1 cellular context compared by ENCODE assay signal in genomic region chr1:227915564-227916553, GRCh38.
TF ChIP-seq lines count a peak whose summit lies in the region.

No MANE protein-coding gene starts in this region.

TF ChIP-seq in HEK293, 187 proteins besides CTCF, POLR2A, EP300 and RAD21 (continued from another document and continues in another):
- TF ChIP-seq ZNF140 (tag by site-specific recombination; IDR thresholded peaks at IDR 0.05) (no peak), ZBTB21 (tag by site-specific recombination; IDR thresholded peaks at IDR 0.05) (peak; percentile 43; the same call in 1 of the 2 replicates), ZNF747 (tag by site-specific recombination; IDR thresholded peaks at IDR 0.05) (no peak), ZNF114 (tag by site-specific recombination; IDR thresholded peaks at IDR 0.05) (no peak), PRDM10 (tag by site-specific recombination; IDR thresholded peaks at IDR 0.05) (peak; percentile 72), ZNF549 (tag by site-specific recombination; IDR thresholded peaks at IDR 0.05) (no peak), ZNF350 (tag by site-specific recombination; IDR thresholded peaks at IDR 0.05) (no peak), ZNF433 (tag by site-specific recombination; IDR thresholded peaks at IDR 0.05; ENCODE audit: low read depth) (no peak), ZIC2 (tag by site-specific recombination; IDR thresholded peaks at IDR 0.05) (peak; percentile 95), ZNF311 (tag by site-specific recombination; IDR thresholded peaks at IDR 0.05; ENCODE audit: borderline replicate concordance) (no peak), ELK4 (IDR thresholded peaks at IDR 0.05; ENCODE audit: borderline replicate concordance, low read depth, low read length) (no peak), ZNF792 (tag by site-specific recombination; IDR thresholded peaks at IDR 0.05) (no peak), ZNF529 (tag by site-specific recombination; IDR thresholded peaks at IDR 0.05; ENCODE audit: insufficient replicate concordance) (no peak), REPIN1 (tag by site-specific recombination; IDR thresholded peaks at IDR 0.05; ENCODE audit: low read depth) (0 out of 2 replicates have a peak, but pooled peaks have one; percentile 42), ZNF132 (tag by site-specific recombination; IDR thresholded peaks at IDR 0.05; ENCODE audit: borderline replicate concordance) (no peak), ZNF16 (tag by site-specific recombination; IDR thresholded peaks at IDR 0.05; ENCODE audit: low read depth) (no peak), ZBTB20 (tag by site-specific recombination; IDR thresholded peaks at IDR 0.05) (peak; percentile 75), ZFP69B (tag by site-specific recombination; IDR thresholded peaks at IDR 0.05) (peak; percentile 99), ZNF366 (tag by site-specific recombination; conservative IDR thresholded peaks at IDR 0.05) (peak; percentile 90), ZNF776 (tag by site-specific recombination; IDR thresholded peaks at IDR 0.05; ENCODE audit: borderline replicate concordance) (no peak), ZNF843 (tag by site-specific recombination; IDR thresholded peaks at IDR 0.05) (no peak), YY1 (tag by site-specific recombination; IDR thresholded peaks at IDR 0.05) (no peak), FEZF1 (tag by site-specific recombination; IDR thresholded peaks at IDR 0.05) (peak; percentile 49; the same call in 1 of the 2 replicates), ZNF184 (tag by site-specific recombination; IDR thresholded peaks at IDR 0.05) (no peak), ZNF280C (tag by site-specific recombination; IDR thresholded peaks at IDR 0.05) (no peak), ZNF677 (tag by site-specific recombination; IDR thresholded peaks at IDR 0.05) (no peak), ZNF48 (tag by site-specific recombination; IDR thresholded peaks at IDR 0.05) (no peak), KLF10 (tag by site-specific recombination; IDR thresholded peaks at IDR 0.05) (no peak), WT1 (tag by site-specific recombination; IDR thresholded peaks at IDR 0.05) (0 out of 2 replicates have a peak, but pooled peaks have one; percentile 32), ZNF133 (tag by site-specific recombination; IDR thresholded peaks at IDR 0.05) (0 out of 2 replicates have a peak, but pooled peaks have one; percentile 10), ATF2 (tag by site-specific recombination; IDR thresholded peaks at IDR 0.05; ENCODE audit: low read depth) (0 out of 2 replicates have a peak, but pooled peaks have one; percentile 3), ZNF274 (IDR thresholded peaks at IDR 0.05; ENCODE audit: low read length) (no peak), ZNF274 (tag by site-specific recombination; IDR thresholded peaks at IDR 0.05; ENCODE audit: borderline replicate concordance) (no peak), ZNF202 (tag by site-specific recombination; IDR thresholded peaks at IDR 0.05; ENCODE audit: borderline replicate concordance) (no peak), SCRT2 (tag by site-specific recombination; IDR thresholded peaks at IDR 0.05) (peak; percentile 99), OSR2 (tag by site-specific recombination; IDR thresholded peaks at IDR 0.05) (0 out of 2 replicates have a peak, but pooled peaks have one; percentile 43), ZNF37A (tag by site-specific recombination; IDR thresholded peaks at IDR 0.05) (no peak), ZNF266 (tag by site-specific recombination; IDR thresholded peaks at IDR 0.05; ENCODE audit: low read depth) (no peak), MYNN (tag by site-specific recombination; IDR thresholded peaks at IDR 0.05; ENCODE audit: borderline replicate concordance) (no peak), ZBTB7A (tag by site-specific recombination; IDR thresholded peaks at IDR 0.05; ENCODE audit: low read depth) (no peak), ZBTB1 (tag by site-specific recombination; IDR thresholded peaks at IDR 0.05) (no peak), ZNF660 (tag by site-specific recombination; IDR thresholded peaks at IDR 0.05) (no peak)
- TF ChIP-seq, protein P1, sequence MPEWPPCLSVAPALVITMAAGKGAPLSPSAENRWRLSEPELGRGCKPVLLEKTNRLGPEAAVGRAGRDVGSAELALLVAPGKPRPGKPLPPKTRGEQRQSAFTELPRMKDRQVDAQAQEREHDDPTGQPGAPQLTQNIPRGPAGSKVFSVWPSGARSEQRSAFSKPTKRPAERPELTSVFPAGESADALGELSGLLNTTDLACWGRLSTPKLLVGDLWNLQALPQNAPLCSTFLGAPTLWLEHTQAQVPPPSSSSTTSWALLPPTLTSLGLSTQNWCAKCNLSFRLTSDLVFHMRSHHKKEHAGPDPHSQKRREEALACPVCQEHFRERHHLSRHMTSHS (tag by site-specific recombination; IDR thresholded peaks at IDR 0.05) = 0 out of 2 replicates have a peak, but pooled peaks have one; percentile 56
- TF ChIP-seq, protein P2, sequence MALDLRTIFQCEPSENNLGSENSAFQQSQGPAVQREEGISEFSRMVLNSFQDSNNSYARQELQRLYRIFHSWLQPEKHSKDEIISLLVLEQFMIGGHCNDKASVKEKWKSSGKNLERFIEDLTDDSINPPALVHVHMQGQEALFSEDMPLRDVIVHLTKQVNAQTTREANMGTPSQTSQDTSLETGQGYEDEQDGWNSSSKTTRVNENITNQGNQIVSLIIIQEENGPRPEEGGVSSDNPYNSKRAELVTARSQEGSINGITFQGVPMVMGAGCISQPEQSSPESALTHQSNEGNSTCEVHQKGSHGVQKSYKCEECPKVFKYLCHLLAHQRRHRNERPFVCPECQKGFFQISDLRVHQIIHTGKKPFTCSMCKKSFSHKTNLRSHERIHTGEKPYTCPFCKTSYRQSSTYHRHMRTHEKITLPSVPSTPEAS (tag by site-specific recombination; IDR thresholded peaks at IDR 0.05) = no peak
- TF ChIP-seq, protein P3, sequence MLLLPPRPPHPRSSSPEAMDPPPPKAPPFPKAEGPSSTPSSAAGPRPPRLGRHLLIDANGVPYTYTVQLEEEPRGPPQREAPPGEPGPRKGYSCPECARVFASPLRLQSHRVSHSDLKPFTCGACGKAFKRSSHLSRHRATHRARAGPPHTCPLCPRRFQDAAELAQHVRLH (tag by site-specific recombination; IDR thresholded peaks at IDR 0.05) = no peak
- TF ChIP-seq, protein P4, sequence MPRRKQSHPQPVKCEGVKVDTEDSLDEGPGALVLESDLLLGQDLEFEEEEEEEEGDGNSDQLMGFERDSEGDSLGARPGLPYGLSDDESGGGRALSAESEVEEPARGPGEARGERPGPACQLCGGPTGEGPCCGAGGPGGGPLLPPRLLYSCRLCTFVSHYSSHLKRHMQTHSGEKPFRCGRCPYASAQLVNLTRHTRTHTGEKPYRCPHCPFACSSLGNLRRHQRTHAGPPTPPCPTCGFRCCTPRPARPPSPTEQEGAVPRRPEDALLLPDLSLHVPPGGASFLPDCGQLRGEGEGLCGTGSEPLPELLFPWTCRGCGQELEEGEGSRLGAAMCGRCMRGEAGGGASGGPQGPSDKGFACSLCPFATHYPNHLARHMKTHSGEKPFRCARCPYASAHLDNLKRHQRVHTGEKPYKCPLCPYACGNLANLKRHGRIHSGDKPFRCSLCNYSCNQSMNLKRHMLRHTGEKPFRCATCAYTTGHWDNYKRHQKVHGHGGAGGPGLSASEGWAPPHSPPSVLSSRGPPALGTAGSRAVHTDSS (tag by site-specific recombination; IDR thresholded peaks at IDR 0.05) = no peak
- TF ChIP-seq, protein P5, sequence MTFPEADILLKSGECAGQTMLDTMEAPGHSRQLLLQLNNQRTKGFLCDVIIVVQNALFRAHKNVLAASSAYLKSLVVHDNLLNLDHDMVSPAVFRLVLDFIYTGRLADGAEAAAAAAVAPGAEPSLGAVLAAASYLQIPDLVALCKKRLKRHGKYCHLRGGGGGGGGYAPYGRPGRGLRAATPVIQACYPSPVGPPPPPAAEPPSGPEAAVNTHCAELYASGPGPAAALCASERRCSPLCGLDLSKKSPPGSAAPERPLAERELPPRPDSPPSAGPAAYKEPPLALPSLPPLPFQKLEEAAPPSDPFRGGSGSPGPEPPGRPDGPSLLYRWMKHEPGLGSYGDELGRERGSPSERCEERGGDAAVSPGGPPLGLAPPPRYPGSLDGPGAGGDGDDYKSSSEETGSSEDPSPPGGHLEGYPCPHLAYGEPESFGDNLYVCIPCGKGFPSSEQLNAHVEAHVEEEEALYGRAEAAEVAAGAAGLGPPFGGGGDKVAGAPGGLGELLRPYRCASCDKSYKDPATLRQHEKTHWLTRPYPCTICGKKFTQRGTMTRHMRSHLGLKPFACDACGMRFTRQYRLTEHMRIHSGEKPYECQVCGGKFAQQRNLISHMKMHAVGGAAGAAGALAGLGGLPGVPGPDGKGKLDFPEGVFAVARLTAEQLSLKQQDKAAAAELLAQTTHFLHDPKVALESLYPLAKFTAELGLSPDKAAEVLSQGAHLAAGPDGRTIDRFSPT (tag by site-specific recombination; IDR thresholded peaks at IDR 0.05) = 0 out of 2 replicates have a peak, but pooled peaks have one; percentile 15
- TF ChIP-seq, protein P6, sequence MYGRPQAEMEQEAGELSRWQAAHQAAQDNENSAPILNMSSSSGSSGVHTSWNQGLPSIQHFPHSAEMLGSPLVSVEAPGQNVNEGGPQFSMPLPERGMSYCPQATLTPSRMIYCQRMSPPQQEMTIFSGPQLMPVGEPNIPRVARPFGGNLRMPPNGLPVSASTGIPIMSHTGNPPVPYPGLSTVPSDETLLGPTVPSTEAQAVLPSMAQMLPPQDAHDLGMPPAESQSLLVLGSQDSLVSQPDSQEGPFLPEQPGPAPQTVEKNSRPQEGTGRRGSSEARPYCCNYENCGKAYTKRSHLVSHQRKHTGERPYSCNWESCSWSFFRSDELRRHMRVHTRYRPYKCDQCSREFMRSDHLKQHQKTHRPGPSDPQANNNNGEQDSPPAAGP (tag by site-specific recombination; IDR thresholded peaks at IDR 0.05) = peak; percentile 83
